In genomic region chr19:50565984-50566903, GRCh38 we compare ENCODE assay signal across 11 cellular contexts. TPM values are rescaled to one million over a fixed set of nuclear protein-coding genes. Genes with fewer than 3 reads are reported as not detected.
DNase-seq lines count a peak whose midpoint lies in the region; ATAC-seq and TF ChIP-seq lines count a peak whose summit lies in the region.
"Had no signal": no experiment of that assay in that cellular context is flagged by ENCODE, and none has a peak within 500 bp of the region (broad histone marks: within the 10 kb centered on the region; RNA-seq: fewer than 3 reads in every experiment).

No MANE protein-coding gene starts in this region.

- H3K9me3 Mint-ChIP-seq in activated CD4-positive, alpha-beta T cell treated with anti-CD3 and anti-CD28 coated beads, Interleukin-2, amount 10 ng/mL, durations not matched to agents 7 days and 5 days, result no peaks in the 10 kb centered on the region

- peaks cover 42% of the 10 kb centered on the region for H3K27me3 Mint-ChIP-seq in activated CD4-positive, alpha-beta T cell treated with anti-CD3 and anti-CD28 coated beads, Interleukin-2, amount 10 ng/mL, durations not matched to agents 7 days and 5 days

- H3K4me1 ChIP-seq in tibial artery, result peaks cover 0 to 20% (median 9%) of the 10 kb centered on the region in 4 donors

- H3K4me3 ChIP-seq in tibial artery, result no peak overlapping the region

- peaks cover 8% of the 10 kb centered on the region for H3K4me1 Mint-ChIP-seq in activated CD4-positive, alpha-beta T cell treated with anti-CD3 and anti-CD28 coated beads, Interleukin-2, amount 10 ng/mL, durations not matched to agents 7 days and 5 days

- CTCF ChIA-PET in activated CD4-positive, alpha-beta T cell treated with anti-CD3 and anti-CD28 coated beads, Interleukin-2, amount 10 ng/mL, durations not matched to agents 7 days and 5 days (lab: Charles Lee), result interaction anchor here (0.6 to 1.2 kb wide), 2 partner anchors 10 to 88 kb away, joined by 3 read pairs; no protein-coding TSS in a partner anchor

- H3K9me3 ChIP-seq in tibial artery, result no peaks in the 10 kb centered on the region

- TF ChIP-seq CTCF in tibial artery (IDR thresholded peaks at IDR 0.05), result no peak

- no peak overlapping the region for H3K4me3 Mint-ChIP-seq in activated CD4-positive, alpha-beta T cell treated with anti-CD3 and anti-CD28 coated beads, Interleukin-2, amount 10 ng/mL, durations not matched to agents 7 days and 5 days

- no peak overlapping the region for H3K27ac ChIP-seq in tibial artery
- H3K27ac ChIP-seq: brain microvascular endothelial cell had no signal

- ATAC-seq in stimulated activated naive CD8-positive, alpha-beta T cell treated with anti-CD3 and anti-CD28 coated beads, Interleukin-15, Interleukin-2, amounts not matched to agents 100 U/mL and 50 U/mL, for 24 hours, result peak; percentile 25
- no peak for ATAC-seq in HG02763 (IDR thresholded peaks at IDR 0.05; ENCODE audit: unreplicated experiment)

- peaks cover 0 to 99% of the 10 kb centered on the region in 2 donors for H3K27me3 ChIP-seq in tibial artery

- no peaks in the 10 kb centered on the region for H3K36me3 Mint-ChIP-seq in activated CD4-positive, alpha-beta T cell treated with anti-CD3 and anti-CD28 coated beads, Interleukin-2, amount 10 ng/mL, durations not matched to agents 7 days and 5 days (ENCODE audit: low read depth)

- DNase-seq in activated CD4-positive, alpha-beta T cell treated with anti-CD3 and anti-CD28 coated beads for 4 hours, result peak; percentile 13 to 36
- DNase-seq in activated CD4-positive, alpha-beta T cell treated with anti-CD3 and anti-CD28 coated beads, Interleukin-2, amount 10 ng/mL, durations not matched to agents 7 days and 5 days, result no peak
- peak; percentile 33 for DNase-seq in activated naive CD4-positive, alpha-beta T cell treated with anti-CD3 and anti-CD28 coated beads, Interleukin-2, amount 50 U/mL, for 16 hours
- peak; percentile 68 for DNase-seq in iPS-NIHi11 (ENCODE audit: low spot score)
- peak; percentile 65 for DNase-seq in stimulated activated naive CD8-positive, alpha-beta T cell treated with anti-CD3 and anti-CD28 coated beads, Interleukin-15, Interleukin-2, amounts not matched to agents 100 U/mL and 50 U/mL, for 24 hours
- DNase-seq in activated CD8-positive, alpha-beta memory T cell treated with anti-CD3 and anti-CD28 coated beads, Interleukin-2, amount 50 U/mL, for 48 hours, result no peak
- DNase-seq in tibial artery, result no peak
- DNase-seq: brain microvascular endothelial cell, MV-4-11 had no signal

- POLR2A ChIA-PET in activated CD4-positive, alpha-beta T cell treated with anti-CD3 and anti-CD28 coated beads, Interleukin-2, amount 10 ng/mL, durations not matched to agents 7 days and 5 days (lab: Charles Lee), result no interaction called here

- H3K27ac Mint-ChIP-seq in activated CD4-positive, alpha-beta T cell treated with anti-CD3 and anti-CD28 coated beads, Interleukin-2, amount 10 ng/mL, durations not matched to agents 7 days and 5 days, result no peak overlapping the region

- intact Hi-C loops in tibial artery (cut with DNase I; ENCODE audit: low total_unique reads), result no loop called here

- no peaks in the 10 kb centered on the region for H3K36me3 ChIP-seq in tibial artery
- H3K36me3 ChIP-seq: brain microvascular endothelial cell had no signal

RNA-seq across cellular contexts. Expression of gene LRRC4B, which starts 2.0 kb away (rescaled TPM):
- not detected for total RNA-seq in activated CD4-positive, alpha-beta T cell treated with anti-CD3 and anti-CD28 coated beads, Interleukin-2, amount 10 ng/mL, durations not matched to agents 7 days and 5 days
- total RNA-seq: mononuclear cell had no signal

RNA-seq across cellular contexts. Expression of gene ASPDH, which starts 52.5 kb away (rescaled TPM):
- not detected for total RNA-seq in activated CD4-positive, alpha-beta T cell treated with anti-CD3 and anti-CD28 coated beads, Interleukin-2, amount 10 ng/mL, durations not matched to agents 7 days and 5 days
- total RNA-seq: mononuclear cell had no signal

RNA-seq across cellular contexts. Expression of gene JOSD2, which starts 55.3 kb away (rescaled TPM):
- total RNA-seq in activated CD4-positive, alpha-beta T cell treated with anti-CD3 and anti-CD28 coated beads, Interleukin-2, amount 10 ng/mL, durations not matched to agents 7 days and 5 days, result 10 to 100 TPM; 35.7 to 42.0 TPM

Comparison
In these comparisons a context has a peak if more than half of its experiments do, and no peak if none do; other contexts are left out.
1. DNase-seq: peak in activated CD4-positive, alpha-beta T cell treated with anti-CD3 and anti-CD28 coated beads for 4 hours (2 of 2), activated naive CD4-positive, alpha-beta T cell treated with anti-CD3 and anti-CD28 coated beads, Interleukin-2, amount 50 U/mL, for 16 hours (single experiment), iPS-NIHi11 (single experiment) and stimulated activated naive CD8-positive, alpha-beta T cell treated with anti-CD3 and anti-CD28 coated beads, Interleukin-15, Interleukin-2, amounts not matched to agents 100 U/mL and 50 U/mL, for 24 hours (single experiment); none in activated CD4-positive, alpha-beta T cell treated with anti-CD3 and anti-CD28 coated beads, Interleukin-2, amount 10 ng/mL, durations not matched to agents 7 days and 5 days (single experiment), activated CD8-positive, alpha-beta memory T cell treated with anti-CD3 and anti-CD28 coated beads, Interleukin-2, amount 50 U/mL, for 48 hours (single experiment) and tibial artery (0 of 2).